8 cellular contexts compared by ENCODE assay signal in the genomic region with DNA sequence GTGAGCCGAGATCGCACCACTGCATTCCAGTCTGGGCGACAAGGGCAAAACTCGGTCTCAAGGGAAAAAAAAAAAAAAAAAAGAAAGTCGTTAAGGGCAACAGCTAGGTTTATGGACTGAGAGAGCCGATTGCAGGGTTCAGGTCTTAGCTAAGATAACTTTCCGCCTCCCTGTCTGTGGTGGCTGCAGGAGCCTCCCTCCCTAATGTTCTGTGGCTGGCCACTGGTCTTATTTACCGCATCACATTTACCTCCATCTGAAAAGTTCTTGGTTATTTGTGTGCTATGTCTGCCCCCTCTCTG. TPM values are rescaled to one million over a fixed set of nuclear protein-coding genes. Genes with fewer than 3 reads are reported as not detected.
DNase-seq lines count a peak whose midpoint lies in the region; ATAC-seq and TF ChIP-seq lines count a peak whose summit lies in the region.

No MANE protein-coding gene starts in this region.

- H3K36me3 Mint-ChIP-seq in CD8-positive, alpha-beta T cell: peaks cover 5% of the 10 kb centered on the region
- H3K36me3 Mint-ChIP-seq in neural crest cell (ENCODE audit: low read depth): no peaks in the 10 kb centered on the region

- H3K27me3 ChIP-seq in CD8-positive, alpha-beta T cell (ENCODE audit: insufficient read depth, low read length): no peaks in the 10 kb centered on the region
- H3K27me3 ChIP-seq in dorsolateral prefrontal cortex: no peaks in the 10 kb centered on the region

- POLR2A ChIA-PET in CD8-positive, alpha-beta T cell (lab: Charles Lee): interaction anchor here (0.6 to 1.3 kb wide), 2 partner anchors 18 to 149 kb away, joined by 3 to 5 read pairs; a partner anchor contains a TSS

- no peaks in the 10 kb centered on the region for H3K9me3 Mint-ChIP-seq in CD8-positive, alpha-beta T cell
- H3K9me3 Mint-ChIP-seq in neural crest cell: no peaks in the 10 kb centered on the region

- H3K9me3 ChIP-seq in CD8-positive, alpha-beta T cell (ENCODE audit: low read length): no peaks in the 10 kb centered on the region
- no peaks in the 10 kb centered on the region for H3K9me3 ChIP-seq in mucosa of descending colon

- TF ChIP-seq POLR2A in NB4 (IDR thresholded peaks at IDR 0.05; ENCODE audit: extremely low read depth, insufficient read length): no peak

- H3K36me3 ChIP-seq in CD8-positive, alpha-beta T cell (ENCODE audit: insufficient read depth, low read length): no peaks in the 10 kb centered on the region
- H3K36me3 ChIP-seq in mucosa of descending colon (ENCODE audit: low read depth): no peaks in the 10 kb centered on the region

- CTCF ChIA-PET in CD8-positive, alpha-beta T cell (lab: Charles Lee): interaction anchor here (0.6 to 1.4 kb wide), 2 partner anchors 164 to 1417 kb away, joined by 3 to 7 read pairs; no protein-coding TSS in a partner anchor

- H3K27ac ChIP-seq in CD8-positive, alpha-beta T cell (ENCODE audit: low read depth, low read length): no peak overlapping the region
- H3K27ac ChIP-seq in dorsolateral prefrontal cortex: peak overlapping the region in 53 of 59 donors; percentile 69 to 97 (median 92)

- H3K27ac Mint-ChIP-seq in CD8-positive, alpha-beta T cell: peak overlapping the region; percentile 63
- peak overlapping the region; percentile 75 for H3K27ac Mint-ChIP-seq in neural crest cell (ENCODE audit: unreplicated experiment)

- intact Hi-C loops in CD8-positive, alpha-beta T cell (cut with DNase I, micrococcal nuclease): loop anchor here (1.0 to 5.0 kb wide), 10 partner anchors 18 to 237 kb away; a partner anchor contains a TSS
- intact Hi-C loops in dorsolateral prefrontal cortex (cut with DNase I): loop anchor here (5.0 kb wide), 3 partner anchors 45 to 170 kb away; a partner anchor contains a TSS
- intact Hi-C loops in mucosa of descending colon (cut with DNase I, micrococcal nuclease): no loop called here

- peaks cover 29% of the 10 kb centered on the region for H3K4me1 Mint-ChIP-seq in CD8-positive, alpha-beta T cell (ENCODE audit: low read depth)
- peaks cover 25% of the 10 kb centered on the region for H3K4me1 Mint-ChIP-seq in neural crest cell

- H3K4me3 Mint-ChIP-seq in CD8-positive, alpha-beta T cell: peak overlapping the region; percentile 87
- H3K4me3 Mint-ChIP-seq in neural crest cell: peak overlapping the region; percentile 86

- TF ChIP-seq CTCF in CD8-positive, alpha-beta T cell (IDR thresholded peaks at IDR 0.05): no peak
- TF ChIP-seq CTCF in NB4 (IDR thresholded peaks at IDR 0.05; ENCODE audit: low read depth, low read length): no peak
- TF ChIP-seq CTCF in dorsolateral prefrontal cortex (IDR thresholded peaks at IDR 0.05 in 54 of 56, conservative IDR thresholded peaks at IDR 0.05 in 2 of 56; ENCODE audit: low read depth in 1 of 56, partially characterized antibody in 56 of 56): peak in 1 of 56 donors; percentile 3
- TF ChIP-seq CTCF in neural crest cell (conservative IDR thresholded peaks at IDR 0.05): no peak
- TF ChIP-seq CTCF in mucosa of descending colon (IDR thresholded peaks at IDR 0.05): no peak

- no peak for ATAC-seq in CD8-positive, alpha-beta T cell
- ATAC-seq in mucosa of descending colon: no peak

- DNase-seq in CD8-positive, alpha-beta T cell: peak in 1 of 7 experiments; percentile 53
- peak; percentile 69 for DNase-seq in NB4 (ENCODE audit: low read depth)
- DNase-seq in dorsolateral prefrontal cortex: no peak
- no peak for DNase-seq in neural crest cell (ENCODE audit: low read depth, low spot score)
- DNase-seq in SIG-M5 treated with dmso at 0.1 percent for 504 hours (lab: John Stamatoyannopoulos, UW; ENCODE audit: unreplicated experiment): no peak
- DNase-seq in KG1 (lab: John Stamatoyannopoulos, UW): no peak
- DNase-seq in mucosa of descending colon: no peak
- DNase-seq in anterior cingulate cortex (lab: John Stamatoyannopoulos, UW): no peak

- no peaks in the 10 kb centered on the region for H3K27me3 Mint-ChIP-seq in CD8-positive, alpha-beta T cell (ENCODE audit: low read depth)
- H3K27me3 Mint-ChIP-seq in neural crest cell (ENCODE audit: low read depth): no peaks in the 10 kb centered on the region

- peak overlapping the region; percentile 91 for H3K4me3 ChIP-seq in CD8-positive, alpha-beta T cell (ENCODE audit: low read depth, low read length)
- peak overlapping the region; percentile 68 for H3K4me3 ChIP-seq in NB4 (ENCODE audit: low read depth, low read length)
- peak overlapping the region; percentile 50 to 88 (median 70) for H3K4me3 ChIP-seq in dorsolateral prefrontal cortex
- no peak overlapping the region for H3K4me3 ChIP-seq in mucosa of descending colon

- peaks cover 20% of the 10 kb centered on the region for H3K4me1 ChIP-seq in CD8-positive, alpha-beta T cell (ENCODE audit: insufficient read depth, low read length)
- H3K4me1 ChIP-seq in mucosa of descending colon (ENCODE audit: low read depth): peaks cover 9% of the 10 kb centered on the region

RNA-seq across cellular contexts. Expression of a gene that starts 0.7 kb away (rescaled TPM):
- 1 to 10 TPM; 7.1 to 7.5 TPM for total RNA-seq in CD8-positive, alpha-beta T cell
- total RNA-seq in dorsolateral prefrontal cortex (100 to 1,000 TPM in 34 of 120 experiments, 10 to 100 TPM in 86; 35.9 to 127 (median 90.4) TPM), neural crest cell (24.1 and 25.2 TPM in 2 replicates), mucosa of descending colon (10 to 100 TPM; 11.5 to 15.1 (median 12.5) TPM)

RNA-seq across cellular contexts. Expression of a gene that starts 45.9 kb away (rescaled TPM):
- 10 to 100 TPM; 21.4 to 26.4 TPM for total RNA-seq in CD8-positive, alpha-beta T cell
- total RNA-seq in dorsolateral prefrontal cortex: 10 to 100 TPM; 19.6 to 52.2 (median 36.9) TPM
- total RNA-seq in neural crest cell: 11.1 and 12.3 TPM in 2 replicates
- 10 to 100 TPM in 1 of 3 donors, 1 to 10 TPM in 2; 7.6 to 16.6 (median 8.9) TPM for total RNA-seq in mucosa of descending colon

Comparison
In these comparisons a context has a peak if more than half of its experiments do, and no peak if none do; other contexts are left out.
1. intact Hi-C loops: an anchor here in CD8-positive, alpha-beta T cell (1.0 to 5.0 kb wide) and dorsolateral prefrontal cortex (5.0 kb wide); none called in mucosa of descending colon.